In the genomic region with DNA sequence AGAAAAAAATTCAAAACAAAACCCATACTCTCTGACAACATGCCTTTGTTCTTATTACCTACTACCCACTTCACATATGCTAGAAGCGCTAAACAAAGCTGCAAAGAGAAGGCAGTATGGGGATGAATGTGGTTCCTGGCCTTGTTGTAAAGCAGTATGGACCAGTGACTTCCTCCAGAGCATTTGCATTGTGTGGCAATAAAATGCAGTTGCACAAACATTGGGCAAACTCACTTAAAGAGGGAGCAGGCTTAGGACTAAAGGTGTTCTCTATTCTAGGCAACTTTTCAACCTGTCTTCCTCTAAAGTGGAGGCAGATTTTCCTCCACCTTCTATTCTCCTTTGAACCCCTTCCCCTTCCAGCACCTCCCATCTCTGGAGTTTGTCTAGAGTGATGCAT, we compare ENCODE assay signal across 19 cellular contexts. TPM values are rescaled to one million over a fixed set of nuclear protein-coding genes. Genes with fewer than 3 reads are reported as not detected.
DNase-seq lines count a peak whose midpoint lies in the region; ATAC-seq, FAIRE-seq and TF ChIP-seq lines count a peak whose summit lies in the region.
"Had no signal": no experiment of that assay in that cellular context is flagged by ENCODE, and none has a peak within 500 bp of the region (broad histone marks: within the 10 kb centered on the region; RNA-seq: fewer than 3 reads in every experiment).

No MANE protein-coding gene starts in this region.

- peaks cover 45% of the 10 kb centered on the region for H3K27me3 Mint-ChIP-seq in osteocyte (ENCODE audit: unreplicated experiment)

- no peak overlapping the region for H3K27ac Mint-ChIP-seq in osteocyte (ENCODE audit: unreplicated experiment)

- 60% methylated on average over 1 of the region's 1 CpG for WGBS in HepG2 (ENCODE audit: low lambda C conversion rate)
- WGBS in right lobe of liver (ENCODE audit: insufficient coverage, low coverage, low lambda C conversion rate, missing lambda C conversion rate) = 100% methylated on average over 1 of the region's 1 CpG

- no peak overlapping the region for H3K9ac ChIP-seq in HepG2 (ENCODE audit: insufficient read depth, low read depth, low read length)
- H3K9ac ChIP-seq: GM23248, KMS-11 had no signal

- H3K9me3 Mint-ChIP-seq in osteocyte (ENCODE audit: unreplicated experiment) = no peaks in the 10 kb centered on the region

- no TSS peak for BruUV-seq in HepG2 (replicated peaks; lab: Mats Ljungman, UMichigan)

- H3K4me2 ChIP-seq in HepG2 (ENCODE audit: low read depth, low read length) = no peak overlapping the region
- H3K4me2 ChIP-seq: A549, KMS-11 had no signal

- DNase-seq in HepG2 (ENCODE audit: low spot score) = no peak
- DNase-seq in right lobe of liver = no peak
- peak; percentile 59 for DNase-seq in NOMO-1 treated with DMSO at 0.1 percent for 48 hours (lab: John Stamatoyannopoulos, UW; ENCODE audit: unreplicated experiment)
- peak; percentile 48 for DNase-seq in SKM-1 treated with dmso at 0.1 percent for 144 hours (lab: John Stamatoyannopoulos, UW; ENCODE audit: unreplicated experiment)
- DNase-seq in upper lobe of right lung = no peak
- no peak for DNase-seq in osteocyte (ENCODE audit: extremely low spot score, unreplicated experiment)
- DNase-seq in SW480 (ENCODE audit: low spot score) = no peak
- DNase-seq: GM23248, NCI-H1105 treated with DMSO at 0.1 percent for 48 hours, NCI-H1694 treated with DMSO at 0.1 percent for 48 hours, NCI-H2107, OCI-M1, RPMI8226, SJCRH30 had no signal

- H3K27me3 ChIP-seq in HepG2 (ENCODE audit: control insufficient read depth in 1 of 2, insufficient read depth in 2 of 2, low read length in 2 of 2) (peaks cover 0 to 6% of the 10 kb centered on the region in 2 experiments; a peak in 1 of 5 replicates), right lobe of liver (peaks cover 0 to 3% of the 10 kb centered on the region in 2 donors), upper lobe of right lung (no peaks in the 10 kb centered on the region)

- POLR2A ChIA-PET in HepG2 (lab: Yijun Ruan, JAX) = no interaction called here

- no peak for TF ChIP-seq RAD21 in HepG2 (CRISPR knock-in tag; IDR thresholded peaks at IDR 0.05)

- H3K79me2 ChIP-seq in HepG2 (ENCODE audit: insufficient read depth, low read length) = no peaks in the 10 kb centered on the region

- H3K9me3 ChIP-seq in HepG2 (ENCODE audit: low read length) (no peaks in the 10 kb centered on the region), right lobe of liver (no peaks in the 10 kb centered on the region), upper lobe of right lung (no peaks in the 10 kb centered on the region)
- H3K9me3 ChIP-seq: A549, SJCRH30 had no signal

- in situ Hi-C loops in HepG2 (cut with HindIII; ENCODE audit: extremely low pct_ligation_motif_present, low pct_unique_long_range_greater_than_20kb) = no loop called here

- H3K4me3 ChIP-seq in HepG2 (replicated peaks in 1 of 3; ENCODE audit: insufficient read depth in 1 of 3, low read depth in 2 of 3, low read length in 3 of 3) (no peak overlapping the region), right lobe of liver (no peak overlapping the region), upper lobe of right lung (no peak overlapping the region)
- H3K4me3 ChIP-seq: A549, GM23248, SJCRH30 had no signal

- H3K4me3 Mint-ChIP-seq in osteocyte (ENCODE audit: unreplicated experiment) = no peak overlapping the region

- TF ChIP-seq CTCF in HepG2 (CRISPR knock-in tag; IDR thresholded peaks at IDR 0.05) = no peak
- TF ChIP-seq CTCF in right lobe of liver (IDR thresholded peaks at IDR 0.05) = no peak
- no peak for TF ChIP-seq CTCF in upper lobe of right lung (IDR thresholded peaks at IDR 0.05)
- TF ChIP-seq CTCF in osteocyte (IDR thresholded peaks at IDR 0.05) = no peak

- H2AFZ ChIP-seq in HepG2 (ENCODE audit: low read length) = peak overlapping the region; percentile 54
- H2AFZ ChIP-seq: GM23248 had no signal

- no peak for TF ChIP-seq POLR2A in HepG2 (IDR thresholded peaks at IDR 0.05; ENCODE audit: insufficient read depth in 1 of 2, low read depth in 2 of 2, low read length in 2 of 2)
- TF ChIP-seq POLR2A in right lobe of liver (IDR thresholded peaks at IDR 0.05) = no peak

- H3K4me1 Mint-ChIP-seq in osteocyte (ENCODE audit: unreplicated experiment) = no peaks in the 10 kb centered on the region

- intact Hi-C loops in HepG2 (cut with micrococcal nuclease; ENCODE audit: unreplicated experiment) = no loop called here
- intact Hi-C loops in right lobe of liver (cut with DNase I) = no loop called here
- intact Hi-C loops in upper lobe of right lung (cut with DNase I) = no loop called here

- H3K36me3 Mint-ChIP-seq in osteocyte (ENCODE audit: unreplicated experiment) = no peaks in the 10 kb centered on the region

- H4K20me1 ChIP-seq in HepG2 (ENCODE audit: insufficient read depth, low read length) = no peaks in the 10 kb centered on the region

- ATAC-seq in HepG2 (peak; percentile 41; the same call in 1 of the 3 replicates), right lobe of liver (no peak), upper lobe of right lung (peak; percentile 75), GM19467 (IDR thresholded peaks at IDR 0.05; ENCODE audit: unreplicated experiment) (no peak)

- no peak overlapping the region for H3K27ac ChIP-seq in HepG2 (ENCODE audit: extremely low read length, insufficient read depth, low read length)
- H3K27ac ChIP-seq in right lobe of liver = no peak overlapping the region
- no peak overlapping the region for H3K27ac ChIP-seq in upper lobe of right lung
- H3K27ac ChIP-seq: A549, C4-2B, GM23248, KMS-11, SJCRH30 had no signal

- no peak for TF ChIP-seq EP300 in HepG2 (IDR thresholded peaks at IDR 0.05; ENCODE audit: low read depth in 2 of 2, low read length in 2 of 2)
- no peak for TF ChIP-seq EP300 in HepG2 (CRISPR knock-in tag; IDR thresholded peaks at IDR 0.05; ENCODE audit: borderline replicate concordance)

- no peaks in the 10 kb centered on the region for H3K36me3 ChIP-seq in HepG2 (replicated peaks in 1 of 2; ENCODE audit: control insufficient read depth in 1 of 2, insufficient read depth in 2 of 2, low read length in 2 of 2)
- H3K36me3 ChIP-seq in right lobe of liver = no peaks in the 10 kb centered on the region
- H3K36me3 ChIP-seq in upper lobe of right lung = no peaks in the 10 kb centered on the region
- H3K36me3 ChIP-seq: SJCRH30 had no signal

- H3K4me1 ChIP-seq in HepG2 (ENCODE audit: insufficient read depth, low read length) (peaks cover 46% of the 10 kb centered on the region), right lobe of liver (no peaks in the 10 kb centered on the region), upper lobe of right lung (no peaks in the 10 kb centered on the region)
- H3K4me1 ChIP-seq: SJCRH30 had no signal

- no peak for FAIRE-seq in HepG2 (lab: Jason Lieb, UNC)

- CTCF ChIA-PET in HepG2 (lab: Yijun Ruan, JAX; ENCODE audit: low intra/inter-chr PET ratio, low total read pairs) = no interaction called here

RNA-seq across cellular contexts. Expression of a gene that starts 17.1 kb away (rescaled TPM):
- not detected in 2 replicates for total RNA-seq in HepG2 (2016; rRNA removed; fragmentation: Illumina TruSeq; extraction: Trizol)
- total RNA-seq in HepG2 (2016; cell fraction: cytosol; rRNA removed; fragmentation: Illumina TruSeq; extraction: Trizol; ENCODE audit: low read depth) = not detected in 2 replicates
- not detected in 2 replicates for total RNA-seq in HepG2 (2016; cell fraction: insoluble cytoplasmic fraction; rRNA removed; fragmentation: Illumina TruSeq; extraction: Trizol)
- not detected in 2 replicates for total RNA-seq in HepG2 (2016; cell fraction: membrane; rRNA removed; fragmentation: Illumina TruSeq; extraction: Trizol)
- total RNA-seq in HepG2 (2016; cell fraction: nucleus; rRNA removed; fragmentation: Illumina TruSeq; extraction: Trizol) = not detected in 2 replicates
- polyA plus RNA-seq in HepG2 (2011; rRNA removed) = not detected in 2 replicates
- 0.06 TPM in 1 of 2 replicates, not detected in the other for polyA plus RNA-seq in HepG2 (2011; cell fraction: cytosol; rRNA removed)
- not detected in 2 replicates for polyA plus RNA-seq in HepG2 (2011; cell fraction: nucleus; rRNA removed)
- polyA plus RNA-seq in HepG2 (2012) = not detected in 2 replicates
- not detected in 2 replicates for polyA plus RNA-seq in HepG2 (2016; cell fraction: cytosol; fragmentation: Illumina TruSeq; extraction: Trizol; ENCODE audit: low read depth)
- polyA plus RNA-seq in HepG2 (2016; cell fraction: insoluble cytoplasmic fraction; fragmentation: Illumina TruSeq; extraction: Trizol; ENCODE audit: low read depth) = not detected in 2 replicates
- not detected in 2 replicates for polyA plus RNA-seq in HepG2 (2016; cell fraction: membrane; fragmentation: Illumina TruSeq; extraction: Trizol; ENCODE audit: low read depth)
- polyA plus RNA-seq in HepG2 (2016; cell fraction: nucleus; fragmentation: Illumina TruSeq; extraction: Trizol; ENCODE audit: insufficient read depth, low read depth) = not detected in 2 replicates
- polyA minus RNA-seq in HepG2 (2011; rRNA and poly(A)+ RNA removed; ENCODE audit: low replicate concordance) = not detected in 2 replicates
- polyA minus RNA-seq in HepG2 (2011; cell fraction: cytosol; rRNA and poly(A)+ RNA removed) = not detected in 2 replicates
- polyA minus RNA-seq in HepG2 (2011; cell fraction: nucleus; rRNA and poly(A)+ RNA removed) = not detected in 2 replicates
- total RNA-seq in right lobe of liver = not detected
- not detected for total RNA-seq in upper lobe of right lung
- total RNA-seq in osteocyte = not detected in 2 replicates
- total RNA-seq: GM23248, M059J, SJCRH30 had no signal
- polyA plus RNA-seq: A549, GM23248 had no signal

RNA-seq across cellular contexts. Expression of a gene that starts 25.0 kb away (rescaled TPM):
- 41.0 and 61.9 TPM in 2 replicates for total RNA-seq in HepG2 (2016; rRNA removed; fragmentation: Illumina TruSeq; extraction: Trizol)
- 11.6 and 15.2 TPM in 2 replicates for total RNA-seq in HepG2 (2016; cell fraction: cytosol; rRNA removed; fragmentation: Illumina TruSeq; extraction: Trizol; ENCODE audit: low read depth)
- 41.0 and 58.6 TPM in 2 replicates for total RNA-seq in HepG2 (2016; cell fraction: insoluble cytoplasmic fraction; rRNA removed; fragmentation: Illumina TruSeq; extraction: Trizol)
- total RNA-seq in HepG2 (2016; cell fraction: membrane; rRNA removed; fragmentation: Illumina TruSeq; extraction: Trizol) = 27.0 and 32.2 TPM in 2 replicates
- 37.1 and 40.0 TPM in 2 replicates for total RNA-seq in HepG2 (2016; cell fraction: nucleus; rRNA removed; fragmentation: Illumina TruSeq; extraction: Trizol)
- 11.1 and 12.1 TPM in 2 replicates for polyA plus RNA-seq in HepG2 (2011; rRNA removed)
- polyA plus RNA-seq in HepG2 (2011; cell fraction: cytosol; rRNA removed) = 7.4 and 13.0 TPM in 2 replicates
- 8.6 and 15.4 TPM in 2 replicates for polyA plus RNA-seq in HepG2 (2011; cell fraction: nucleus; rRNA removed)
- 39.0 and 45.5 TPM in 2 replicates for polyA plus RNA-seq in HepG2 (2012)
- polyA plus RNA-seq in HepG2 (2016; cell fraction: cytosol; fragmentation: Illumina TruSeq; extraction: Trizol; ENCODE audit: low read depth) = 11.6 and 12.0 TPM in 2 replicates
- polyA plus RNA-seq in HepG2 (2016; cell fraction: insoluble cytoplasmic fraction; fragmentation: Illumina TruSeq; extraction: Trizol; ENCODE audit: low read depth) = 67.2 and 75.3 TPM in 2 replicates
- 24.9 and 27.5 TPM in 2 replicates for polyA plus RNA-seq in HepG2 (2016; cell fraction: membrane; fragmentation: Illumina TruSeq; extraction: Trizol; ENCODE audit: low read depth)
- 42.4 and 44.9 TPM in 2 replicates for polyA plus RNA-seq in HepG2 (2016; cell fraction: nucleus; fragmentation: Illumina TruSeq; extraction: Trizol; ENCODE audit: insufficient read depth, low read depth)
- 12.9 and 13.5 TPM in 2 replicates for polyA minus RNA-seq in HepG2 (2011; rRNA and poly(A)+ RNA removed; ENCODE audit: low replicate concordance)
- 11.8 and 13.3 TPM in 2 replicates for polyA minus RNA-seq in HepG2 (2011; cell fraction: cytosol; rRNA and poly(A)+ RNA removed)
- 25.8 and 30.0 TPM in 2 replicates for polyA minus RNA-seq in HepG2 (2011; cell fraction: nucleus; rRNA and poly(A)+ RNA removed)
- total RNA-seq in right lobe of liver = 1 to 10 TPM; 7.0 to 9.2 (median 7.3) TPM
- 26.0 TPM for total RNA-seq in upper lobe of right lung
- 67.0 TPM in 2 replicates for total RNA-seq in osteocyte

Comparison
In these comparisons a context has a peak if more than half of its experiments do, and no peak if none do; other contexts are left out.
1. ATAC-seq: peak in HepG2 (single experiment) and upper lobe of right lung (single experiment); none in right lobe of liver (0 of 4) and GM19467 (single experiment).
2. DNase-seq: peak in NOMO-1 treated with DMSO at 0.1 percent for 48 hours (single experiment) and SKM-1 treated with dmso at 0.1 percent for 144 hours (single experiment); none in HepG2 (single experiment), right lobe of liver (0 of 3), upper lobe of right lung (single experiment), osteocyte (single experiment) and SW480 (single experiment).